ENCODE assay signal across 1 cellular context in the genomic region with DNA sequence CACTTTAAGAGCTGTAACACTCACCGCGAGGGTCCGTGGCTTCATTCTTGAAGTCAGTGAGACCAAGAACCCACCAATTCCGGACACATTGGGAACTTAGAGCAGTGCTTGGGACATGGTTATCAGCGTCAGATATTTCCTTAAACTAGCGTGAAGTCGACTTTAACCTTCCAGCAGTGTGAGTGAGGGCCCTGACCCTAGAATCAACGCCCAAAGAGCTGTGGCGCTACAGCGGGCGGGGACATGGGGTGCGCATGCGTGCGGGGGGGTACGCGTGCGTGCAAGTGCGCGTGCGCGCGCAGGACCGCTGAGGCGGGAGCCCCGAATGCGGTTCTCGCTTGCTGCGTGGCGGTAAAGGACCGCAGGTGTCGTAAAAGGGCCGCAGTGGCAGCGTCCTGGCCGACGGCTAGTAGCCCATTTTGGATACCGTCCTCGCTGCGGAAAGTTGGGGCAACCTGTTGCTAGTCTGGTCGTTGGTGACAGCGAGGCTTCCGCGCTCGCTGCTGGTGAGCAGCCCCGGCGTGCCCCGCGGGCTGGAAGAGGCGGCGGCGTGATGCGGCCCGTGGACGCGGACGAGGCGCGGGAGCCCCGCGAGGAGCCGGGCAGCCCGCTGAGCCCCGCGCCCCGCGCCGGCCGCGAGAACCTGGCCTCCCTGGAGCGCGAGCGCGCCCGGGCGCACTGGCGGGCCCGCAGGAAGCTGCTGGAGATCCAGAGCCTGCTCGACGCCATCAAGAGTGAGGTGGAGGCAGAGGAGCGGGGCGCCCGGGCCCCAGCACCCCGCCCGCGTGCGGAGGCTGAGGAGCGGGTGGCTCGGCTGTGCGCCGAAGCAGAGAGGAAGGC.
TF ChIP-seq lines count a peak whose summit lies in the region.

No MANE protein-coding gene starts in this region.

TF ChIP-seq in HepG2, 621 proteins besides CTCF, POLR2A, EP300 and RAD21 (continued from another document and continues in another):
- TF ChIP-seq, protein P1, sequence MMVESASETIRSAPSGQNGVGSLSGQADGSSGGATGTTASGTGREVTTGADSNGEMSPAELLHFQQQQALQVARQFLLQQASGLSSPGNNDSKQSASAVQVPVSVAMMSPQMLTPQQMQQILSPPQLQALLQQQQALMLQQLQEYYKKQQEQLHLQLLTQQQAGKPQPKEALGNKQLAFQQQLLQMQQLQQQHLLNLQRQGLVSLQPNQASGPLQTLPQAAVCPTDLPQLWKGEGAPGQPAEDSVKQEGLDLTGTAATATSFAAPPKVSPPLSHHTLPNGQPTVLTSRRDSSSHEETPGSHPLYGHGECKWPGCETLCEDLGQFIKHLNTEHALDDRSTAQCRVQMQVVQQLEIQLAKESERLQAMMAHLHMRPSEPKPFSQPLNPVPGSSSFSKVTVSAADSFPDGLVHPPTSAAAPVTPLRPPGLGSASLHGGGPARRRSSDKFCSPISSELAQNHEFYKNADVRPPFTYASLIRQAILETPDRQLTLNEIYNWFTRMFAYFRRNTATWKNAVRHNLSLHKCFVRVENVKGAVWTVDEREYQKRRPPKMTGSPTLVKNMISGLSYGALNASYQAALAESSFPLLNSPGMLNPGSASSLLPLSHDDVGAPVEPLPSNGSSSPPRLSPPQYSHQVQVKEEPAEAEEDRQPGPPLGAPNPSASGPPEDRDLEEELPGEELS (CRISPR knock-in tag; IDR thresholded peaks at IDR 0.05): no peak
- TF ChIP-seq, protein P2, sequence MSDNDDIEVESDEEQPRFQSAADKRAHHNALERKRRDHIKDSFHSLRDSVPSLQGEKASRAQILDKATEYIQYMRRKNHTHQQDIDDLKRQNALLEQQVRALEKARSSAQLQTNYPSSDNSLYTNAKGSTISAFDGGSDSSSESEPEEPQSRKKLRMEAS (IDR thresholded peaks at IDR 0.05): peak; percentile 96
- TF ChIP-seq IRX3 (CRISPR knock-in tag; IDR thresholded peaks at IDR 0.05; ENCODE audit: borderline replicate concordance, low read depth) (no peak), HOXA7 (CRISPR knock-in tag; IDR thresholded peaks at IDR 0.05) (no peak), ZNF614 (CRISPR knock-in tag; IDR thresholded peaks at IDR 0.05; ENCODE audit: borderline replicate concordance) (no peak), TARDBP (CRISPR knock-in tag; IDR thresholded peaks at IDR 0.05) (peak; percentile 42; the same call in 1 of the 2 replicates), JDP2 (CRISPR knock-in tag; IDR thresholded peaks at IDR 0.05; ENCODE audit: borderline replicate concordance) (peak; percentile 82; the same call in 1 of the 2 replicates), ZNF567 (CRISPR knock-in tag; IDR thresholded peaks at IDR 0.05; ENCODE audit: borderline replicate concordance) (no peak), TEAD2 (CRISPR knock-in tag; IDR thresholded peaks at IDR 0.05) (no peak), KDM1A (CRISPR knock-in tag; IDR thresholded peaks at IDR 0.05) (no peak), CHCHD3 (CRISPR knock-in tag; IDR thresholded peaks at IDR 0.05) (peak; percentile 84; the same call in 1 of the 2 replicates), ZNF790 (CRISPR knock-in tag; IDR thresholded peaks at IDR 0.05; ENCODE audit: borderline replicate concordance) (peak; percentile 91; the same call in 1 of the 2 replicates), CERS6 (CRISPR knock-in tag; IDR thresholded peaks at IDR 0.05) (no peak), TP53 (CRISPR knock-in tag; conservative IDR thresholded peaks at IDR 0.05) (no peak), ZNF230 (CRISPR knock-in tag; IDR thresholded peaks at IDR 0.05) (peak; percentile 67), MEIS2 (CRISPR knock-in tag; IDR thresholded peaks at IDR 0.05) (no peak), LRRFIP1 (CRISPR knock-in tag; conservative IDR thresholded peaks at IDR 0.05) (no peak), SIX1 (CRISPR knock-in tag; IDR thresholded peaks at IDR 0.05; ENCODE audit: borderline replicate concordance) (no peak), ZNF17 (CRISPR knock-in tag; IDR thresholded peaks at IDR 0.05) (no peak), HOXA5 (CRISPR knock-in tag; IDR thresholded peaks at IDR 0.05) (peak; percentile 17; the same call in 1 of the 2 replicates), ZSCAN21 (CRISPR knock-in tag; IDR thresholded peaks at IDR 0.05; ENCODE audit: borderline replicate concordance) (peak; percentile 96; the same call in 1 of the 2 replicates), ZNF33B (CRISPR knock-in tag; IDR thresholded peaks at IDR 0.05) (peak; percentile 38; the same call in 1 of the 2 replicates), ATAD3A (CRISPR knock-in tag; IDR thresholded peaks at IDR 0.05) (no peak), MED8 (CRISPR knock-in tag; IDR thresholded peaks at IDR 0.05; ENCODE audit: insufficient replicate concordance) (no peak), ZSCAN30 (CRISPR knock-in tag; IDR thresholded peaks at IDR 0.05) (no peak), ZNF367 (CRISPR knock-in tag; IDR thresholded peaks at IDR 0.05; ENCODE audit: borderline replicate concordance) (no peak; the same call in 1 of the 2 replicates), NFE2 (CRISPR knock-in tag; IDR thresholded peaks at IDR 0.05) (no peak), NFIB (CRISPR knock-in tag; IDR thresholded peaks at IDR 0.05; ENCODE audit: borderline replicate concordance) (no peak), ZNF724P (CRISPR knock-in tag; IDR thresholded peaks at IDR 0.05; ENCODE audit: borderline replicate concordance) (peak; percentile 97), KLF15 (CRISPR knock-in tag; IDR thresholded peaks at IDR 0.05; ENCODE audit: borderline replicate concordance) (0 out of 2 replicates have a peak, but pooled peaks have one; percentile 75), ZNF484 (CRISPR knock-in tag; IDR thresholded peaks at IDR 0.05; ENCODE audit: borderline replicate concordance, low read depth) (no peak), ZNF652 (CRISPR knock-in tag; IDR thresholded peaks at IDR 0.05; ENCODE audit: borderline replicate concordance, low read depth) (no peak)
- TF ChIP-seq, protein P3, sequence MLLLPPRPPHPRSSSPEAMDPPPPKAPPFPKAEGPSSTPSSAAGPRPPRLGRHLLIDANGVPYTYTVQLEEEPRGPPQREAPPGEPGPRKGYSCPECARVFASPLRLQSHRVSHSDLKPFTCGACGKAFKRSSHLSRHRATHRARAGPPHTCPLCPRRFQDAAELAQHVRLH (CRISPR knock-in tag; IDR thresholded peaks at IDR 0.05; ENCODE audit: borderline replicate concordance, low read depth): 0 out of 2 replicates have a peak, but pooled peaks have one; percentile 43
- TF ChIP-seq, protein P4, sequence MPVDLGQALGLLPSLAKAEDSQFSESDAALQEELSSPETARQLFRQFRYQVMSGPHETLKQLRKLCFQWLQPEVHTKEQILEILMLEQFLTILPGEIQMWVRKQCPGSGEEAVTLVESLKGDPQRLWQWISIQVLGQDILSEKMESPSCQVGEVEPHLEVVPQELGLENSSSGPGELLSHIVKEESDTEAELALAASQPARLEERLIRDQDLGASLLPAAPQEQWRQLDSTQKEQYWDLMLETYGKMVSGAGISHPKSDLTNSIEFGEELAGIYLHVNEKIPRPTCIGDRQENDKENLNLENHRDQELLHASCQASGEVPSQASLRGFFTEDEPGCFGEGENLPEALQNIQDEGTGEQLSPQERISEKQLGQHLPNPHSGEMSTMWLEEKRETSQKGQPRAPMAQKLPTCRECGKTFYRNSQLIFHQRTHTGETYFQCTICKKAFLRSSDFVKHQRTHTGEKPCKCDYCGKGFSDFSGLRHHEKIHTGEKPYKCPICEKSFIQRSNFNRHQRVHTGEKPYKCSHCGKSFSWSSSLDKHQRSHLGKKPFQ (CRISPR knock-in tag; IDR thresholded peaks at IDR 0.05; ENCODE audit: insufficient replicate concordance): peak; percentile 71
- TF ChIP-seq, protein P5, sequence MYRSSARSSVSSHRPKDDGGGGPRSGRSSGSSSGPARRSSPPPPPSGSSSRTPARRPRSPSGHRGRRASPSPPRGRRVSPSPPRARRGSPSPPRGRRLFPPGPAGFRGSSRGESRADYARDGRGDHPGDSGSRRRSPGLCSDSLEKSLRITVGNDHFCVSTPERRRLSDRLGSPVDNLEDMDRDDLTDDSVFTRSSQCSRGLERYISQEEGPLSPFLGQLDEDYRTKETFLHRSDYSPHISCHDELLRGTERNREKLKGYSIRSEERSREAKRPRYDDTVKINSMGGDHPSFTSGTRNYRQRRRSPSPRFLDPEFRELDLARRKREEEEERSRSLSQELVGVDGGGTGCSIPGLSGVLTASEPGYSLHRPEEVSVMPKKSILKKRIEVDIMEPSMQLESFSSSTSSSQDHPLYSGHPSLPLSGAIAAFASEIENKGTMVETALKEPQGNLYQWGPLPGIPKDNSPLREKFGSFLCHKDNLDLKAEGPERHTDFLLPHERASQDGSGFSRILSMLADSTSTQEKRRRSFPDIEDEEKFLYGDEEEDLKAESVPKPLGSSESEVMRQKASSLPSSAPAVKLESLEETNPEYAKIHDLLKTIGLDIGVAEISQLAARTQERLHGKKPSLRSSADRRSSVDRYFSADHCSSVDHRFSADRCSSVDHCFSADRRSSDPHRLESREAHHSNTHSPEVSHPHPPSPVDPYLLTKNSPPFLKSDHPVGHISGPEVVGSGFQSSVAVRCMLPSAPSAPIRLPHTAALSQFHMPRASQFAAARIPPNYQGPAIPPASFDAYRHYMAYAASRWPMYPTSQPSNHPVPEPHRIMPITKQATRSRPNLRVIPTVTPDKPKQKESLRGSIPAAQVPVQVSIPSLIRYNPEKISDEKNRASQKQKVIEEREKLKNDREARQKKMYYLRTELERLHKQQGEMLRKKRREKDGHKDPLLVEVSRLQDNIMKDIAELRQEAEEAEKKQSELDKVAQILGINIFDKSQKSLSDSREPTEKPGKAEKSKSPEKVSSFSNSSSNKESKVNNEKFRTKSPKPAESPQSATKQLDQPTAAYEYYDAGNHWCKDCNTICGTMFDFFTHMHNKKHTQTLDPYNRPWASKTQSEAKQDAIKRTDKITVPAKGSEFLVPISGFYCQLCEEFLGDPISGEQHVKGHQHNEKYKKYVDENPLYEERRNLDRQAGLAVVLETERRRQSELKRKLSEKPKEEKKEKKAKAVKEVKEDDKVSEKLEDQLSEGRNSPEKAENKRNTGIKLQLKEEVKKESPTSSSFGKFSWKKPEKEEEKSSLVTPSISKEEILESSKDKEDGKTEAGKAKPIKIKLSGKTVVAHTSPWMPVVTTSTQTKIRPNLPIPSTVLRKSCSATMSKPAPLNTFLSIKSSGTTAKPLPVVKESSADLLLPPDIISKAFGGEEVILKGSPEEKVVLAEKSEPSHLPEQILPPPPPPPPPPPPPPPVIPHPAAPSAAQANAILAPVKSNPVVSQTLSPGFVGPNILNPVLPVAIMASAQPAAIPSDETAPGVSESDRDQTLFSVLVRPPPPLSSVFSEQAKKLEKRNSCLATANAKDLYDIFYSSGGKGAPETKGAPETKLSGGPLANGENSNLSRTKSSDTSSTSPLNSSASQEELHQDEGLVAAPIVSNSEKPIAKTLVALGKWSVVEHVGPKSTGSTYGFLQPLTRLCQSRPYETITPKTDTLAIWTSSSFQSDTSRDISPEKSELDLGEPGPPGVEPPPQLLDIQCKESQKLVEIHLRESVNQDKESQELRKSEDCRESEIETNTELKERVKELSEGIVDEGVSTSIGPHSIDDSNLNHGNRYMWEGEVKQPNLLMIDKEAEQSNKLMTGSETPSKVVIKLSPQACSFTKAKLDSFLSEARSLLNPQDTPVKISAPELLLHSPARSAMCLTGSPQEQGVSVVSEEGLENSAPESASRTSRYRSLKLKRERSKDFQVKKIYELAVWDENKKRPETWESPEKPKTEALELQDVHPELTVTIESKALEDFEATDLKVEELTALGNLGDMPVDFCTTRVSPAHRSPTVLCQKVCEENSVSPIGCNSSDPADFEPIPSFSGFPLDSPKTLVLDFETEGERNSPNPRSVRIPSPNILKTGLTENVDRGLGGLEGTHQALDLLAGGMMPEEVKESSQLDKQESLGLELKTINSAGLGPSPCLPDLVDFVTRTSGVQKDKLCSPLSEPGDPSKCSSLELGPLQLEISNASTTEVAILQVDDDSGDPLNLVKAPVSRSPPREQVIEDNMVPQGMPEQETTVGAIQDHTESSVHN (CRISPR knock-in tag; IDR thresholded peaks at IDR 0.05): peak; percentile 66
